ENCODE assay signal across 31 cellular contexts in genomic region chr7:17912050-17912449, GRCh38.
"Had no signal": no experiment of that assay in that cellular context is flagged by ENCODE, and none has a peak within 500 bp of the region (broad histone marks: within the 10 kb centered on the region; RNA-seq: fewer than 3 reads in every experiment).

No MANE protein-coding gene starts in this region.

- H3K4me3 ChIP-seq: cardiac muscle cell, MG63, Peyer's patch, SJSA1 had no signal

- DNase-seq: activated CD4-positive, alpha-beta T cell treated with anti-CD3 and anti-CD28 coated beads for 36 hours; activated CD4-positive, alpha-beta T cell treated with anti-CD3 and anti-CD28 coated beads, Interleukin-2, amount 10 ng/mL, durations not matched to agents 7 days and 5 days; activated CD4-positive, alpha-beta T cell treated with anti-CD3 and anti-CD28 coated beads, Interleukin-2, amount 50 U/mL, for 48 hours; activated CD8-positive, alpha-beta T cell treated with anti-CD3 and anti-CD28 coated beads, Interleukin-2, amount 10 ng/mL, durations not matched to agents 7 days and 5 days; activated gamma-delta T cell treated with Interleukin-2 at 50 U/mL for 16 hours; activated naive CD4-positive, alpha-beta T cell treated with anti-CD3 and anti-CD28 coated beads for 36 hours; activated naive CD8-positive, alpha-beta T cell treated with anti-CD3 and anti-CD28 coated beads for 36 hours; activated T-cell treated with anti-CD3 and anti-CD28 coated beads, Interleukin-2, amount 50 U/mL, for 24 hours; amniotic stem cell; aorta; brain microvascular endothelial cell; MG63; NCI-H1048; NCI-H1105 treated with DMSO at 0.1 percent for 48 hours; NCI-H1436; NCI-H1694; NCI-H1930; NCI-H2081 treated with DMSO at 0.1 percent for 48 hours; NCI-H226; NCI-H446 treated with DMSO at 0.1 percent for 48 hours; NCI-H524 treated with DMSO at 0.1 percent for 48 hours; Peyer's patch; RPMI8226; SHP77 treated with DMSO at 0.1 percent for 48 hours; SK-N-SH had no signal

- H3K27ac ChIP-seq: brain microvascular endothelial cell, cardiac muscle cell, Peyer's patch, SJSA1 had no signal

- H3K27ac Mint-ChIP-seq: activated CD4-positive, alpha-beta T cell treated with anti-CD3 and anti-CD28 coated beads for 36 hours; activated CD4-positive, alpha-beta T cell treated with anti-CD3 and anti-CD28 coated beads, Interleukin-2, amount 10 ng/mL, durations not matched to agents 7 days and 5 days; activated CD8-positive, alpha-beta T cell treated with anti-CD3 and anti-CD28 coated beads, Interleukin-2, amount 10 ng/mL, durations not matched to agents 7 days and 5 days; activated naive CD4-positive, alpha-beta T cell treated with anti-CD3 and anti-CD28 coated beads for 36 hours; activated naive CD8-positive, alpha-beta T cell treated with anti-CD3 and anti-CD28 coated beads for 36 hours; activated T-cell treated with anti-CD3 and anti-CD28 coated beads, Interleukin-2, amount 50 U/mL, for 24 hours; T-helper 1 cell treated with Interleukin-12 subunit alpha and Interleukin-12 subunit beta and Interleukin-4 antibody, amounts not matched to agents 30 μg/mL and 1 μg/mL, for 36 hours; T-helper 2 cell treated with Interferon-gamma antibody and Interleukin-4, amounts not matched to agents 5 μg/mL and 100 μg/mL, for 36 hours had no signal

- ATAC-seq: activated CD4-positive, alpha-beta T cell treated with anti-CD3 and anti-CD28 coated beads for 36 hours; activated CD4-positive, CD25-positive, alpha-beta regulatory T cell treated with anti-CD3 and anti-CD28 coated beads, Interleukin-2, amount 50 U/mL, for 24 hours; activated CD8-positive, alpha-beta T cell treated with anti-CD3 and anti-CD28 coated beads, Interleukin-2, amount 10 ng/mL, durations not matched to agents 7 days and 5 days had no signal

- H3K27me3 ChIP-seq: brain microvascular endothelial cell, cardiac muscle cell, MG63, Peyer's patch, SJSA1 had no signal

- H3K4me3 Mint-ChIP-seq: activated CD4-positive, alpha-beta T cell treated with anti-CD3 and anti-CD28 coated beads for 36 hours; activated CD4-positive, alpha-beta T cell treated with anti-CD3 and anti-CD28 coated beads, Interleukin-2, amount 10 ng/mL, durations not matched to agents 7 days and 5 days; activated CD8-positive, alpha-beta T cell treated with anti-CD3 and anti-CD28 coated beads, Interleukin-2, amount 10 ng/mL, durations not matched to agents 7 days and 5 days; activated naive CD4-positive, alpha-beta T cell treated with anti-CD3 and anti-CD28 coated beads for 36 hours; activated naive CD8-positive, alpha-beta T cell treated with anti-CD3 and anti-CD28 coated beads for 36 hours; activated T-cell treated with anti-CD3 and anti-CD28 coated beads, Interleukin-2, amount 50 U/mL, for 24 hours; central memory CD8-positive, alpha-beta T cell; T-helper 1 cell treated with Interleukin-12 subunit alpha and Interleukin-12 subunit beta and Interleukin-4 antibody, amounts not matched to agents 30 μg/mL and 1 μg/mL, for 36 hours; T-helper 2 cell treated with Interferon-gamma antibody and Interleukin-4, amounts not matched to agents 5 μg/mL and 100 μg/mL, for 36 hours had no signal

- H3K27me3 Mint-ChIP-seq: activated CD4-positive, alpha-beta T cell treated with anti-CD3 and anti-CD28 coated beads for 36 hours; activated CD4-positive, alpha-beta T cell treated with anti-CD3 and anti-CD28 coated beads, Interleukin-2, amount 10 ng/mL, durations not matched to agents 7 days and 5 days; activated naive CD8-positive, alpha-beta T cell treated with anti-CD3 and anti-CD28 coated beads for 36 hours; activated T-cell treated with anti-CD3 and anti-CD28 coated beads, Interleukin-2, amount 50 U/mL, for 24 hours; central memory CD8-positive, alpha-beta T cell had no signal

- H3K4me1 ChIP-seq: Peyer's patch, SJSA1 had no signal
